Comparison of ENCODE assay signal across 22 cellular contexts in the genomic region with DNA sequence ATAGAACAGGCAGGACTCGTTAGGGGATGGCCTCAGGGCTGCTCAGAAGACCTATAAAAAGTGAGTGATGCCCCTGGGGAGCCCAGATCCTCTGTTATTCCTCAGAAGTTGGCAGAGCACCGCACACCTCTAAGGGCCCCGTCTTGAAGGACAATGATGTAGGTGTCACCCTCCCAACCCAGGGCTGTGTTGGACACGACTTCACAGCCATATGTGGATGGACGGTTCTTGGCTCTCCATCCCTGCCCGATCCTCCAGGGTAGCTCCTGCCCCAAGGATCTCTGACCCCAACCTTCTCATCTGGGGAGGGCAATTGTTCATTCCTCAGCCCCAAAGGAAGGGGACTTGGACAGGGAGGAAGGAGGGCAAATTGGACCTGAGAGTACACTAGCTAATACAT.
DNase-seq lines count a peak whose midpoint lies in the region; ATAC-seq, FAIRE-seq and TF ChIP-seq lines count a peak whose summit lies in the region.
"Had no signal": no experiment of that assay in that cellular context is flagged by ENCODE, and none has a peak within 500 bp of the region (broad histone marks: within the 10 kb centered on the region; RNA-seq: fewer than 3 reads in every experiment).

No MANE protein-coding gene starts in this region.

- H3K4me3 ChIP-seq in RWPE2 (ENCODE audit: severe bottlenecking): no peak overlapping the region
- no peak overlapping the region for H3K4me3 ChIP-seq in neuronal stem cell (ENCODE audit: low read length in 2 of 2)
- no peak overlapping the region for H3K4me3 ChIP-seq in suprapubic skin
- no peak overlapping the region for H3K4me3 ChIP-seq in osteoblast (ENCODE audit: insufficient read depth, low read length)

- no peak overlapping the region for H2BK15ac ChIP-seq in neuronal stem cell (ENCODE audit: low read length)

- H3K9me3 ChIP-seq in RWPE2 (ENCODE audit: severe bottlenecking) (no peaks in the 10 kb centered on the region), neuronal stem cell (replicated peaks in 1 of 2; ENCODE audit: control insufficient read depth in 2 of 2, insufficient read depth in 1 of 2, low read depth in 1 of 2, low read length in 2 of 2) (no peaks in the 10 kb centered on the region), suprapubic skin (no peaks in the 10 kb centered on the region), osteoblast (ENCODE audit: low read depth, low read length) (no peaks in the 10 kb centered on the region)
- H3K9me3 ChIP-seq: BE2C had no signal

- H3K14ac ChIP-seq in neuronal stem cell (ENCODE audit: low read length): no peak overlapping the region

- no peak overlapping the region for H4K8ac ChIP-seq in neuronal stem cell (ENCODE audit: low read depth, low read length)

- ATAC-seq in RWPE2 (ENCODE audit: low read depth): no peak
- ATAC-seq: CD8-positive, alpha-beta T cell; Panc1 had no signal

- no peaks in the 10 kb centered on the region for H3K79me1 ChIP-seq in neuronal stem cell (ENCODE audit: low read depth, low read length)

- no peak for TF ChIP-seq EP300 in suprapubic skin (IDR thresholded peaks at IDR 0.05)

- H2BK120ac ChIP-seq in neuronal stem cell (ENCODE audit: low read depth, low read length): no peak overlapping the region

- H4K20me1 ChIP-seq in osteoblast (ENCODE audit: insufficient read depth, low read length): no peaks in the 10 kb centered on the region

- FAIRE-seq in D721Med (lab: Jason Lieb, UNC): no peak
- FAIRE-seq: GM19239, H54 had no signal

- H3K4me1 ChIP-seq in RWPE2 (ENCODE audit: insufficient read depth, poor library complexity, severe bottlenecking): no peaks in the 10 kb centered on the region
- peaks cover 10 to 22% of the 10 kb centered on the region in 2 donors for H3K4me1 ChIP-seq in neuronal stem cell (ENCODE audit: control insufficient read depth in 2 of 2, insufficient read depth in 1 of 2, low read depth in 1 of 2, low read length in 2 of 2)
- H3K4me1 ChIP-seq in suprapubic skin: peaks cover 21% of the 10 kb centered on the region
- H3K4me1 ChIP-seq in osteoblast (ENCODE audit: insufficient read depth, low read length): peaks cover 9% of the 10 kb centered on the region
- H3K4me1 ChIP-seq: BE2C had no signal

- H2BK5ac ChIP-seq in neuronal stem cell (ENCODE audit: low read length): no peak overlapping the region

- TF ChIP-seq CTCF in RWPE2 (IDR thresholded peaks at IDR 0.05; ENCODE audit: poor library complexity, severe bottlenecking) (no peak), suprapubic skin (IDR thresholded peaks at IDR 0.05) (no peak), osteoblast (IDR thresholded peaks at IDR 0.05; ENCODE audit: extremely low read depth, low read depth, low read length) (no peak), D721Med (IDR thresholded peaks at IDR 0.05; ENCODE audit: insufficient read depth, missing control alignments) (no peak)

- H3K36me3 ChIP-seq in RWPE2 (ENCODE audit: low read depth) (no peaks in the 10 kb centered on the region), neuronal stem cell (replicated peaks in 1 of 2; ENCODE audit: control insufficient read depth in 2 of 2, insufficient read depth in 2 of 2, low read length in 2 of 2) (no peaks in the 10 kb centered on the region), suprapubic skin (no peaks in the 10 kb centered on the region), osteoblast (ENCODE audit: insufficient read depth, low read length) (no peaks in the 10 kb centered on the region)
- H3K36me3 ChIP-seq: BE2C had no signal

- no peak overlapping the region for H4K91ac ChIP-seq in neuronal stem cell (ENCODE audit: low read depth, low read length, poor library complexity)

- H2AFZ ChIP-seq in neuronal stem cell (ENCODE audit: low read length) (no peak overlapping the region), osteoblast (ENCODE audit: low read length) (no peak overlapping the region)

- H3K79me2 ChIP-seq in osteoblast (ENCODE audit: insufficient read depth, low read length): no peaks in the 10 kb centered on the region

- H3K4me2 ChIP-seq in neuronal stem cell (ENCODE audit: insufficient read depth, low read length, poor library complexity, severe bottlenecking): no peak overlapping the region
- H3K4me2 ChIP-seq in osteoblast (ENCODE audit: insufficient read depth, low read length): no peak overlapping the region

- H3K4ac ChIP-seq in neuronal stem cell (ENCODE audit: low read length): no peak overlapping the region

- peak; percentile 50 for DNase-seq in activated effector memory CD4-positive, alpha-beta T cell treated with anti-CD3 and anti-CD28 coated beads, Interleukin-2, amount 50 U/mL, for 16 hours
- no peak for DNase-seq in activated effector memory CD4-positive, alpha-beta T cell treated with Interleukin-2 at 50 U/mL for 16 hours
- DNase-seq in RWPE2 (ENCODE audit: low spot score): peak; percentile 25
- DNase-seq in neuronal stem cell (ENCODE audit: low spot score): no peak
- peak; percentile 18 to 29 for DNase-seq in suprapubic skin (ENCODE audit: low spot score in 2 of 2)
- DNase-seq in osteoblast (ENCODE audit: insufficient read length, low spot score, missing footprints): no peak
- DNase-seq in MV-4-11 (lab: John Stamatoyannopoulos, UW): no peak
- no peak for DNase-seq in D721Med (ENCODE audit: insufficient read length, low spot score)
- DNase-seq: 8988T; BE2C; CD8-positive, alpha-beta T cell; HFFc6; Kasumi-1; NCI-H1105 treated with DMSO at 0.1 percent for 48 hours; NCI-H1694 treated with DMSO at 0.1 percent for 48 hours; NCI-H2107; NCI-H2227 treated with DMSO at 0.1 percent for 48 hours; NCI-H524; SHP77 had no signal

- WGBS in neuronal stem cell (ENCODE audit: extremely low coverage in 2 of 2, insufficient read length in 2 of 2, insufficient replicate concordance in 1 of 2), 2 donors: no CpG with 5 or more reads among the region's 6 CpGs
- WGBS in suprapubic skin: 88% methylated on average over 4 of the region's 6 CpGs

- peak overlapping the region; percentile 6 for H2AK5ac ChIP-seq in neuronal stem cell (ENCODE audit: low read depth, low read length)

- no peak overlapping the region for H3K23ac ChIP-seq in neuronal stem cell (ENCODE audit: low read depth, low read length, poor library complexity)

- H3K9ac ChIP-seq in neuronal stem cell (ENCODE audit: low read depth, low read length, poor library complexity): no peak overlapping the region

- H3K27me3 ChIP-seq in RWPE2 (ENCODE audit: insufficient read depth, poor library complexity, severe bottlenecking) (no peaks in the 10 kb centered on the region), neuronal stem cell (ENCODE audit: control insufficient read depth in 3 of 3, insufficient read depth in 3 of 3, low read depth in 1 of 3, low read length in 3 of 3) (no peaks in the 10 kb centered on the region), suprapubic skin (no peaks in the 10 kb centered on the region), osteoblast (ENCODE audit: insufficient read depth, low read length) (peaks cover 17% of the 10 kb centered on the region)
- H3K27me3 ChIP-seq: BE2C had no signal

- H3K18ac ChIP-seq in neuronal stem cell (ENCODE audit: low read length): peak overlapping the region; percentile 63

- H3K27ac ChIP-seq in RWPE2 (ENCODE audit: poor library complexity, severe bottlenecking) (no peak overlapping the region), neuronal stem cell (replicated peaks; ENCODE audit: low read length) (no peak overlapping the region), suprapubic skin (no peak overlapping the region), osteoblast (ENCODE audit: low read depth, low read length) (no peak overlapping the region)

- no peak overlapping the region for H2BK12ac ChIP-seq in neuronal stem cell (ENCODE audit: low read length)

- no peak for TF ChIP-seq POLR2A in suprapubic skin (IDR thresholded peaks at IDR 0.05)

Comparison
In these comparisons a context has a peak if more than half of its experiments do, and no peak if none do; other contexts are left out.
1. DNase-seq: peak in activated effector memory CD4-positive, alpha-beta T cell treated with anti-CD3 and anti-CD28 coated beads, Interleukin-2, amount 50 U/mL, for 16 hours (single experiment), RWPE2 (single experiment) and suprapubic skin (2 of 2); none in activated effector memory CD4-positive, alpha-beta T cell treated with Interleukin-2 at 50 U/mL for 16 hours (single experiment), neuronal stem cell (single experiment), osteoblast (single experiment), MV-4-11 (single experiment) and D721Med (single experiment).